In the genomic region with DNA sequence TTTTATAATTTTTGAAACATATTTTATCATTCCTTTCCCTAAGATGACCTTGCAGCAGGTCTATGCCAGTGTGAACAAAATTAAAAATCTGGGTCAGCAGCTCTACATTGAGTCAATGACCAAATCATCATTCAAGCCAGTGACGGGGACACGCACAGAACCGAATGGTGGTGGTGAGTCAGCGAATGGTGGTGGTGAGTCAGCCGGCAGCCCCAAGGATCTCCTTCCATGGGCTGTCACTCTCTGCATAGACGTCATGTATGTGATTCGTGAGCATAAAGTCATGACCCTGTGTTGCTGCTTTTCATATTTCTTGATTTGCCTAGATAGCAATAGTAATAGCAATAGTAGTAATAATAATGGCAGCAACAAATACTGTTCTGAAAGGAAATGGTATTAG, we compare ENCODE assay signal across 11 cellular contexts. TPM values are rescaled to one million over a fixed set of nuclear protein-coding genes. Genes with fewer than 3 reads are reported as not detected.
DNase-seq lines count a peak whose midpoint lies in the region; ATAC-seq and TF ChIP-seq lines count a peak whose summit lies in the region.
"Had no signal": no experiment of that assay in that cellular context is flagged by ENCODE, and none has a peak within 500 bp of the region (broad histone marks: within the 10 kb centered on the region; RNA-seq: fewer than 3 reads in every experiment).

No MANE protein-coding gene starts in this region.

- H3K36me3 Mint-ChIP-seq in activated naive CD8-positive, alpha-beta T cell treated with anti-CD3 and anti-CD28 coated beads, Interleukin-2, amount 50 U/mL, for 24 hours (ENCODE audit: low read depth), result peaks cover 21% of the 10 kb centered on the region
- peaks cover 37% of the 10 kb centered on the region for H3K36me3 Mint-ChIP-seq in activated naive CD8-positive, alpha-beta T cell treated with anti-CD3 and anti-CD28 coated beads for 36 hours
- peaks cover 20% of the 10 kb centered on the region for H3K36me3 Mint-ChIP-seq in stimulated activated effector memory CD8-positive, alpha-beta T cell treated with anti-CD3 and anti-CD28 coated beads, Interleukin-12 subunit alpha, Interleukin-12 subunit beta, amount 100 ng/mL, for 72 hours

- H3K4me3 Mint-ChIP-seq in activated naive CD8-positive, alpha-beta T cell treated with anti-CD3 and anti-CD28 coated beads, Interleukin-2, amount 50 U/mL, for 24 hours, result no peak overlapping the region
- H3K4me3 Mint-ChIP-seq in activated naive CD8-positive, alpha-beta T cell treated with anti-CD3 and anti-CD28 coated beads for 36 hours, result no peak overlapping the region
- no peak overlapping the region for H3K4me3 Mint-ChIP-seq in stimulated activated effector memory CD8-positive, alpha-beta T cell treated with anti-CD3 and anti-CD28 coated beads, Interleukin-12 subunit alpha, Interleukin-12 subunit beta, amount 100 ng/mL, for 72 hours

- H3K4me3 ChIP-seq in foreskin fibroblast (ENCODE audit: low read depth in 1 of 2, low read length in 2 of 2), result no peak overlapping the region

- H3K9me3 Mint-ChIP-seq in activated naive CD8-positive, alpha-beta T cell treated with anti-CD3 and anti-CD28 coated beads, Interleukin-2, amount 50 U/mL, for 24 hours, result peaks cover 16% of the 10 kb centered on the region
- H3K9me3 Mint-ChIP-seq in activated naive CD8-positive, alpha-beta T cell treated with anti-CD3 and anti-CD28 coated beads for 36 hours, result peaks cover 16% of the 10 kb centered on the region
- H3K9me3 Mint-ChIP-seq in stimulated activated effector memory CD8-positive, alpha-beta T cell treated with anti-CD3 and anti-CD28 coated beads, Interleukin-12 subunit alpha, Interleukin-12 subunit beta, amount 100 ng/mL, for 72 hours, result peaks cover 15% of the 10 kb centered on the region

- peaks cover 1% of the 10 kb centered on the region for H3K4me1 Mint-ChIP-seq in activated naive CD8-positive, alpha-beta T cell treated with anti-CD3 and anti-CD28 coated beads, Interleukin-2, amount 50 U/mL, for 24 hours
- H3K4me1 Mint-ChIP-seq in activated naive CD8-positive, alpha-beta T cell treated with anti-CD3 and anti-CD28 coated beads for 36 hours, result no peaks in the 10 kb centered on the region
- no peaks in the 10 kb centered on the region for H3K4me1 Mint-ChIP-seq in stimulated activated effector memory CD8-positive, alpha-beta T cell treated with anti-CD3 and anti-CD28 coated beads, Interleukin-12 subunit alpha, Interleukin-12 subunit beta, amount 100 ng/mL, for 72 hours

- peak; percentile 29 for DNase-seq in activated naive CD8-positive, alpha-beta T cell treated with anti-CD3 and anti-CD28 coated beads, Interleukin-2, amount 50 U/mL, for 24 hours
- DNase-seq in activated naive CD8-positive, alpha-beta T cell treated with anti-CD3 and anti-CD28 coated beads for 36 hours, result no peak
- DNase-seq in foreskin fibroblast (peak; percentile 79 to 83), NCI-H187 treated with DMSO at 0.1 percent for 48 hours (lab: John Stamatoyannopoulos, UW) (no peak), NCI-H774 (lab: John Stamatoyannopoulos, UW) (no peak), DMS153 treated with DMSO at 0.1 percent for 48 hours (lab: John Stamatoyannopoulos, UW; ENCODE audit: unreplicated experiment) (no peak)
- no peak for DNase-seq in stimulated activated effector memory CD8-positive, alpha-beta T cell treated with anti-CD3 and anti-CD28 coated beads, Interleukin-12 subunit alpha, Interleukin-12 subunit beta, amount 100 ng/mL, for 72 hours (ENCODE audit: low spot score in 2 of 2)
- DNase-seq: NCI-H526 had no signal

- ATAC-seq in activated naive CD8-positive, alpha-beta T cell treated with anti-CD3 and anti-CD28 coated beads, Interleukin-2, amount 50 U/mL, for 24 hours, result peak; percentile 79
- ATAC-seq in SK-N-SH treated with all-trans-retinoic acid at 6 μM for 48 hours, result peak; percentile 85
- peak; percentile 99 for ATAC-seq in stimulated activated effector memory CD8-positive, alpha-beta T cell treated with anti-CD3 and anti-CD28 coated beads, Interleukin-12 subunit alpha, Interleukin-12 subunit beta, amount 100 ng/mL, for 72 hours

- TF ChIP-seq CTCF in foreskin fibroblast (IDR thresholded peaks at IDR 0.05; ENCODE audit: low read depth, low read length), result no peak

- H3K27ac Mint-ChIP-seq in activated naive CD8-positive, alpha-beta T cell treated with anti-CD3 and anti-CD28 coated beads, Interleukin-2, amount 50 U/mL, for 24 hours, result no peak overlapping the region
- no peak overlapping the region for H3K27ac Mint-ChIP-seq in activated naive CD8-positive, alpha-beta T cell treated with anti-CD3 and anti-CD28 coated beads for 36 hours
- H3K27ac Mint-ChIP-seq in stimulated activated effector memory CD8-positive, alpha-beta T cell treated with anti-CD3 and anti-CD28 coated beads, Interleukin-12 subunit alpha, Interleukin-12 subunit beta, amount 100 ng/mL, for 72 hours, result no peak overlapping the region

- H3K27me3 Mint-ChIP-seq in activated naive CD8-positive, alpha-beta T cell treated with anti-CD3 and anti-CD28 coated beads, Interleukin-2, amount 50 U/mL, for 24 hours, result no peaks in the 10 kb centered on the region
- no peaks in the 10 kb centered on the region for H3K27me3 Mint-ChIP-seq in activated naive CD8-positive, alpha-beta T cell treated with anti-CD3 and anti-CD28 coated beads for 36 hours

TF ChIP-seq in SK-N-SH treated with all-trans-retinoic acid at 6 μM for 48 hours, 23 proteins besides CTCF, POLR2A, EP300 and RAD21 (continues in another document):
- TF ChIP-seq ZNF565 (CRISPR knock-in tag; conservative IDR thresholded peaks at IDR 0.05; ENCODE audit: low read depth) (no peak), ZNF70 (CRISPR knock-in tag; IDR thresholded peaks at IDR 0.05) (no peak), ZNF8 (CRISPR knock-in tag; IDR thresholded peaks at IDR 0.05) (no peak), TOX (CRISPR knock-in tag; IDR thresholded peaks at IDR 0.05; ENCODE audit: borderline replicate concordance) (no peak), ZFP3 (CRISPR knock-in tag; IDR thresholded peaks at IDR 0.05) (no peak), CSDC2 (CRISPR knock-in tag; IDR thresholded peaks at IDR 0.05) (no peak), ESRRG (CRISPR knock-in tag; IDR thresholded peaks at IDR 0.05) (no peak), ARNTL (CRISPR knock-in tag; IDR thresholded peaks at IDR 0.05; ENCODE audit: borderline replicate concordance, low read depth) (no peak), ZC3H10 (CRISPR knock-in tag; IDR thresholded peaks at IDR 0.05) (no peak), RARB (CRISPR knock-in tag; IDR thresholded peaks at IDR 0.05) (no peak), OSR1 (CRISPR knock-in tag; IDR thresholded peaks at IDR 0.05) (no peak)
- TF ChIP-seq, protein P1, sequence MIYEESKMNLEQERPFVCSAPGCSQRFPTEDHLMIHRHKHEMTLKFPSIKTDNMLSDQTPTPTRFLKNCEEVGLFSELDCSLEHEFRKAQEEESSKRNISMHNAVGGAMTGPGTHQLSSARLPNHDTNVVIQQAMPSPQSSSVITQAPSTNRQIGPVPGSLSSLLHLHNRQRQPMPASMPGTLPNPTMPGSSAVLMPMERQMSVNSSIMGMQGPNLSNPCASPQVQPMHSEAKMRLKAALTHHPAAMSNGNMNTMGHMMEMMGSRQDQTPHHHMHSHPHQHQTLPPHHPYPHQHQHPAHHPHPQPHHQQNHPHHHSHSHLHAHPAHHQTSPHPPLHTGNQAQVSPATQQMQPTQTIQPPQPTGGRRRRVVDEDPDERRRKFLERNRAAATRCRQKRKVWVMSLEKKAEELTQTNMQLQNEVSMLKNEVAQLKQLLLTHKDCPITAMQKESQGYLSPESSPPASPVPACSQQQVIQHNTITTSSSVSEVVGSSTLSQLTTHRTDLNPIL (CRISPR knock-in tag; IDR thresholded peaks at IDR 0.05; ENCODE audit: low read depth), result no peak
- TF ChIP-seq, protein P2, sequence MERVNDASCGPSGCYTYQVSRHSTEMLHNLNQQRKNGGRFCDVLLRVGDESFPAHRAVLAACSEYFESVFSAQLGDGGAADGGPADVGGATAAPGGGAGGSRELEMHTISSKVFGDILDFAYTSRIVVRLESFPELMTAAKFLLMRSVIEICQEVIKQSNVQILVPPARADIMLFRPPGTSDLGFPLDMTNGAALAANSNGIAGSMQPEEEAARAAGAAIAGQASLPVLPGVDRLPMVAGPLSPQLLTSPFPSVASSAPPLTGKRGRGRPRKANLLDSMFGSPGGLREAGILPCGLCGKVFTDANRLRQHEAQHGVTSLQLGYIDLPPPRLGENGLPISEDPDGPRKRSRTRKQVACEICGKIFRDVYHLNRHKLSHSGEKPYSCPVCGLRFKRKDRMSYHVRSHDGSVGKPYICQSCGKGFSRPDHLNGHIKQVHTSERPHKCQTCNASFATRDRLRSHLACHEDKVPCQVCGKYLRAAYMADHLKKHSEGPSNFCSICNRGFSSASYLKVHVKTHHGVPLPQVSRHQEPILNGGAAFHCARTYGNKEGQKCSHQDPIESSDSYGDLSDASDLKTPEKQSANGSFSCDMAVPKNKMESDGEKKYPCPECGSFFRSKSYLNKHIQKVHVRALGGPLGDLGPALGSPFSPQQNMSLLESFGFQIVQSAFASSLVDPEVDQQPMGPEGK (CRISPR knock-in tag; IDR thresholded peaks at IDR 0.05; ENCODE audit: borderline replicate concordance), result no peak
- TF ChIP-seq, protein P3, sequence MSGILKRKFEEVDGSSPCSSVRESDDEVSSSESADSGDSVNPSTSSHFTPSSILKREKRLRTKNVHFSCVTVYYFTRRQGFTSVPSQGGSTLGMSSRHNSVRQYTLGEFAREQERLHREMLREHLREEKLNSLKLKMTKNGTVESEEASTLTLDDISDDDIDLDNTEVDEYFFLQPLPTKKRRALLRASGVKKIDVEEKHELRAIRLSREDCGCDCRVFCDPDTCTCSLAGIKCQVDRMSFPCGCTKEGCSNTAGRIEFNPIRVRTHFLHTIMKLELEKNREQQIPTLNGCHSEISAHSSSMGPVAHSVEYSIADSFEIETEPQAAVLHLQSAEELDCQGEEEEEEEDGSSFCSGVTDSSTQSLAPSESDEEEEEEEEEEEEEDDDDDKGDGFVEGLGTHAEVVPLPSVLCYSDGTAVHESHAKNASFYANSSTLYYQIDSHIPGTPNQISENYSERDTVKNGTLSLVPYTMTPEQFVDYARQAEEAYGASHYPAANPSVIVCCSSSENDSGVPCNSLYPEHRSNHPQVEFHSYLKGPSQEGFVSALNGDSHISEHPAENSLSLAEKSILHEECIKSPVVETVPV (CRISPR knock-in tag; IDR thresholded peaks at IDR 0.05), result no peak

RNA-seq across cellular contexts. Expression of gene PER3, which starts 26.3 kb away (rescaled TPM):
- 1 to 10 TPM; 4.6 to 4.9 TPM for total RNA-seq in activated naive CD8-positive, alpha-beta T cell treated with anti-CD3 and anti-CD28 coated beads for 36 hours

RNA-seq across cellular contexts. Expression of gene VAMP3, which starts 39.3 kb away (rescaled TPM):
- 10 to 100 TPM; 15.1 to 18.5 TPM for total RNA-seq in activated naive CD8-positive, alpha-beta T cell treated with anti-CD3 and anti-CD28 coated beads for 36 hours

RNA-seq across cellular contexts. Expression of gene UTS2, which starts 42.5 kb away (rescaled TPM):
- under 1 TPM; 0.19 to 0.74 TPM for total RNA-seq in activated naive CD8-positive, alpha-beta T cell treated with anti-CD3 and anti-CD28 coated beads for 36 hours
- total RNA-seq: activated CD8-positive, alpha-beta memory T cell treated with anti-CD3 and anti-CD28 coated beads for 36 hours; epithelial cell of proximal tubule had no signal

Comparison
In these comparisons a context has a peak if more than half of its experiments do, and no peak if none do; other contexts are left out.
1. DNase-seq: peak in activated naive CD8-positive, alpha-beta T cell treated with anti-CD3 and anti-CD28 coated beads, Interleukin-2, amount 50 U/mL, for 24 hours (single experiment) and foreskin fibroblast (2 of 2); none in activated naive CD8-positive, alpha-beta T cell treated with anti-CD3 and anti-CD28 coated beads for 36 hours (single experiment), stimulated activated effector memory CD8-positive, alpha-beta T cell treated with anti-CD3 and anti-CD28 coated beads, Interleukin-12 subunit alpha, Interleukin-12 subunit beta, amount 100 ng/mL, for 72 hours (0 of 2), NCI-H187 treated with DMSO at 0.1 percent for 48 hours (single experiment), NCI-H774 (single experiment) and DMS153 treated with DMSO at 0.1 percent for 48 hours (single experiment).
2. Peak in every context shown above with its lines, with median percentiles within 50 percentile points of each other: ATAC-seq.